ENCODE assay signal across 8 cellular contexts in the genomic region with DNA sequence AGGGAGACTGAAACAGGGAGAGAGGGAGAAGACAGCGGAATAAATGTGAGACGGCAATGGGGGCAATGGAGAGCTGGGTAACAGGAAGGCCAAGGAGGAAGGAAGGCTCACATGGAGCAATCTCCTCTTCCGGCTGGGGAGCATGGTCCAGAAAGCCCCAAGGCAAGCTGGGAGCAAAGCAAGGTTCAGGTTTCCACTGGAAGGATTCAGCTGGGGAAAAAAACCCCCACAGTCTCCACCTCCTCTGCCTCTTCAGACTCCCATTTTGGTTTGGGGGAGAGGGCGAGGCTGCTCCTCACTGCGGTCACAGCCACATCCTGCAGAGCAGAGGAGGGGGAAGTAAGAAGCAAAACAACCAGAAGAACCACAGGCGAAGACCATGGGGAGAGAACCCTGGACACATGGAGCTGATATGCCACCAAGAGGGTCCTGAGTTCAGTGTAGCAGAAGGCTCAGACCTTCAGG.
DNase-seq lines count a peak whose midpoint lies in the region; ATAC-seq and TF ChIP-seq lines count a peak whose summit lies in the region.

No MANE protein-coding gene starts in this region.

- H3K4me3 Mint-ChIP-seq in T-helper 1 cell treated with Interleukin-12 subunit alpha and Interleukin-12 subunit beta and Interleukin-4 antibody, amounts not matched to agents 30 μg/mL and 1 μg/mL, for 36 hours = peak overlapping the region; percentile 96

- H3K27ac Mint-ChIP-seq in T-helper 1 cell treated with Interleukin-12 subunit alpha and Interleukin-12 subunit beta and Interleukin-4 antibody, amounts not matched to agents 30 μg/mL and 1 μg/mL, for 36 hours = peak overlapping the region; percentile 89

- peak overlapping the region; percentile 86 for H3K4me3 ChIP-seq in GM12875 (ENCODE audit: low read depth, low read length)

- DNase-seq in central memory CD4-positive, alpha-beta T cell = peak; percentile 75
- DNase-seq in stimulated activated CD4-positive, alpha-beta T cell treated with anti-CD3 and anti-CD28 coated beads, Interleukin-12 subunit alpha, Interleukin-12 subunit beta, amount 100 ng/mL, for 48 hours (ENCODE audit: low read depth in 2 of 3, low spot score in 1 of 3) = peak; percentile 53 to 59 (median 54)
- no peak for DNase-seq in NCI-H1048 (lab: John Stamatoyannopoulos, UW)
- DNase-seq in NCI-H2107 treated with DMSO at 0.1 percent for 48 hours (lab: John Stamatoyannopoulos, UW; ENCODE audit: unreplicated experiment) = no peak
- no peak for DNase-seq in NCI-H146 (lab: John Stamatoyannopoulos, UW)

- H3K9me3 Mint-ChIP-seq in T-helper 1 cell treated with Interleukin-12 subunit alpha and Interleukin-12 subunit beta and Interleukin-4 antibody, amounts not matched to agents 30 μg/mL and 1 μg/mL, for 36 hours = no peaks in the 10 kb centered on the region

- no peak for ATAC-seq in GM18907 (IDR thresholded peaks at IDR 0.05; ENCODE audit: unreplicated experiment)

- peaks cover 31% of the 10 kb centered on the region for H3K36me3 Mint-ChIP-seq in T-helper 1 cell treated with Interleukin-12 subunit alpha and Interleukin-12 subunit beta and Interleukin-4 antibody, amounts not matched to agents 30 μg/mL and 1 μg/mL, for 36 hours (ENCODE audit: low read depth)

- H3K27me3 Mint-ChIP-seq in T-helper 1 cell treated with Interleukin-12 subunit alpha and Interleukin-12 subunit beta and Interleukin-4 antibody, amounts not matched to agents 30 μg/mL and 1 μg/mL, for 36 hours (ENCODE audit: low read depth) = no peaks in the 10 kb centered on the region

- peaks cover 48% of the 10 kb centered on the region for H3K4me1 Mint-ChIP-seq in T-helper 1 cell treated with Interleukin-12 subunit alpha and Interleukin-12 subunit beta and Interleukin-4 antibody, amounts not matched to agents 30 μg/mL and 1 μg/mL, for 36 hours (ENCODE audit: low read depth)

- TF ChIP-seq CTCF in GM12875 (IDR thresholded peaks at IDR 0.05; ENCODE audit: borderline replicate concordance, insufficient read depth, low read depth, low read length) = no peak

Comparison
In these comparisons a context has a peak if more than half of its experiments do, and no peak if none do; other contexts are left out.
1. DNase-seq: peak in central memory CD4-positive, alpha-beta T cell (single experiment) and stimulated activated CD4-positive, alpha-beta T cell treated with anti-CD3 and anti-CD28 coated beads, Interleukin-12 subunit alpha, Interleukin-12 subunit beta, amount 100 ng/mL, for 48 hours (3 of 3); none in NCI-H1048 (single experiment), NCI-H2107 treated with DMSO at 0.1 percent for 48 hours (single experiment) and NCI-H146 (single experiment).